Comparison of ENCODE assay signal across 10 cellular contexts in the genomic region with DNA sequence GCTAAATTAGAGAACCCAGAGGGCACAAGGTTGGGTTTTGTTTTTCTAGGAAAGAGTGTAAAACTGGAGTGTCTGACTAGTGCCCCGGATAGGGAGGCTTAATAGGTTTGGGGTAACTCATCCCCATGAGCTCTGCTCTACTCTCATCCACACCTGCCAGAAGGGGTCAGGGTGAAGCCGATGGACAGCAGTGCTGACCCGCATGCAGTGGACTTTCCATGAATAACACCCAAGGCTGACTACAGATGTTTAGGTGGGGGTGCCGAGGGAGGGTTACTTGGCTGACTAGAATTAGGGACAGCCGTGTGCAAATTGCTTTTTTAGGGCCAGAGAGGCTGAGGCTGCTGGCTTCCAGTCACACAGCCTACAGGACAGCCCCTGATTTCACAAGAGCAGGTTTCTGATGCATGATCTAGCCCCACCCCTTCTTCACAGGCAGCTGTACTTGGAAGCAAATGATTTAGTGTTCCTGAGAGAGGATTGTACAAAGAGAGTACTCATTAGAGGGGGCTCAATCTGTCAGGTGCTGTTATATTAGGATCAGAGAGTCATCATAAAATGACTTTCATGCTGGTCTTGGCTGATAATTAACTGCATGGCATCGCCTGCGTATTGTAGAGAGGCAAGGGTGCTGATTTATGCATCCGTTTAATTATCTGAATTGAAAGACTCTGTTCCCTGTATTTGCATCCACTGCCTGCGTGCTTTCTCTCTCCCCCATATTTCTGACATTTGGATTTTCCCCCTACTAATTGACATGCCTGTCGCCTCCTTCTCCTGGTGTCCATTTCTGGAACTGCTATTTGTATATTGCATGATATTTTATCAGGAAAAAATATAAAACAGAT. TPM values are rescaled to one million over a fixed set of nuclear protein-coding genes. Genes with fewer than 3 reads are reported as not detected.
DNase-seq lines count a peak whose midpoint lies in the region; ATAC-seq and TF ChIP-seq lines count a peak whose summit lies in the region.
"Had no signal": no experiment of that assay in that cellular context is flagged by ENCODE, and none has a peak within 500 bp of the region (broad histone marks: within the 10 kb centered on the region; RNA-seq: fewer than 3 reads in every experiment).

No MANE protein-coding gene starts in this region.

- DNase-seq in SIG-M5 treated with dmso at 0.1 percent for 504 hours (lab: John Stamatoyannopoulos, UW; ENCODE audit: unreplicated experiment) (peak; percentile 32), SIG-M5 (lab: John Stamatoyannopoulos, UW) (no peak), amniotic epithelial cell (ENCODE audit: low read depth) (peak; percentile 76), left ventricle myocardium inferior (no peak), type B pancreatic cell (ENCODE audit: extremely low spot score, unreplicated experiment) (no peak), gastrocnemius medialis (no peak)
- DNase-seq: foreskin melanocyte, OCI-M1 had no signal

- H3K4me3 Mint-ChIP-seq in type B pancreatic cell = peak overlapping the region; percentile 29

- H3K4me1 Mint-ChIP-seq in type B pancreatic cell (ENCODE audit: unreplicated experiment) = peaks cover 50% of the 10 kb centered on the region

- ATAC-seq in HG03442 (IDR thresholded peaks at IDR 0.05; ENCODE audit: unreplicated experiment) = no peak
- ATAC-seq in HG02623 (IDR thresholded peaks at IDR 0.05; ENCODE audit: unreplicated experiment) = no peak
- ATAC-seq in gastrocnemius medialis = no peak

- H3K9me3 ChIP-seq in left ventricle myocardium inferior (replicated peaks) (no peaks in the 10 kb centered on the region), gastrocnemius medialis (no peaks in the 10 kb centered on the region)

- H3K36me3 ChIP-seq in left ventricle myocardium inferior = no peaks in the 10 kb centered on the region
- no peaks in the 10 kb centered on the region for H3K36me3 ChIP-seq in gastrocnemius medialis

- H3K27ac Mint-ChIP-seq in type B pancreatic cell = no peak overlapping the region

- intact Hi-C loops in left ventricle myocardium inferior (cut with micrococcal nuclease) (no loop called here), gastrocnemius medialis (cut with DNase I; ENCODE audit: low total_unique reads) (no loop called here)

- H3K4me3 ChIP-seq in left ventricle myocardium inferior = no peak overlapping the region
- no peak overlapping the region for H3K4me3 ChIP-seq in gastrocnemius medialis

- no peaks in the 10 kb centered on the region for H3K9me3 Mint-ChIP-seq in type B pancreatic cell

- no peak for TF ChIP-seq POLR2A in gastrocnemius medialis (IDR thresholded peaks at IDR 0.05)

- H3K27ac ChIP-seq in left ventricle myocardium inferior (replicated peaks) = no peak overlapping the region
- H3K27ac ChIP-seq in gastrocnemius medialis = no peak overlapping the region

- H3K27me3 Mint-ChIP-seq in type B pancreatic cell = peaks cover 3% of the 10 kb centered on the region

- peaks cover 29% of the 10 kb centered on the region for H3K4me1 ChIP-seq in left ventricle myocardium inferior
- no peaks in the 10 kb centered on the region for H3K4me1 ChIP-seq in gastrocnemius medialis

- TF ChIP-seq CTCF in left ventricle myocardium inferior (IDR thresholded peaks at IDR 0.05; ENCODE audit: borderline replicate concordance) (peak; percentile 25), type B pancreatic cell (conservative IDR thresholded peaks at IDR 0.05) (peak; percentile 68), gastrocnemius medialis (IDR thresholded peaks at IDR 0.05 in 4 of 5, conservative IDR thresholded peaks at IDR 0.05 in 1 of 5) (no peak)

- in situ Hi-C loops in gastrocnemius medialis (cut with MboI; ENCODE audit: low sequenced_read_pairs in 4 of 4) = loop anchor here in 1 of 4 donors (25.0 kb wide), 1 partner anchor 1356 kb away; no protein-coding TSS in a partner anchor

- H3K27me3 ChIP-seq in left ventricle myocardium inferior (ENCODE audit: low read depth) = peaks cover 44% of the 10 kb centered on the region
- H3K27me3 ChIP-seq in gastrocnemius medialis = peaks cover 0 to 2% (median 0%) of the 10 kb centered on the region in 3 donors

- peaks cover 28% of the 10 kb centered on the region for H3K36me3 Mint-ChIP-seq in type B pancreatic cell

RNA-seq across cellular contexts. Expression of a gene that starts 9.5 kb away (rescaled TPM):
- total RNA-seq in left ventricle myocardium inferior (8.6 TPM), type B pancreatic cell (ENCODE audit: low replicate concordance) (19.9 and 29.3 TPM in 2 replicates), gastrocnemius medialis (under 1 TPM; 0.05 to 0.62 (median 0.41) TPM)

Comparison
In these comparisons a context has a peak if more than half of its experiments do, and no peak if none do; other contexts are left out.
1. DNase-seq: peak in SIG-M5 treated with dmso at 0.1 percent for 504 hours (single experiment) and amniotic epithelial cell (single experiment); none in SIG-M5 (single experiment), left ventricle myocardium inferior (single experiment), type B pancreatic cell (single experiment) and gastrocnemius medialis (0 of 2).
2. CTCF ChIP-seq: peak in left ventricle myocardium inferior (single experiment) and type B pancreatic cell (single experiment); none in gastrocnemius medialis (0 of 5).